8 cellular contexts compared by ENCODE assay signal in genomic region chr10:73253226-73253557, GRCh38.
A peak's percentile ranks its signal among the peaks of the same experiment; 100 is the strongest.
DNase-seq lines count a peak whose midpoint lies in the region; ATAC-seq, FAIRE-seq and TF ChIP-seq lines count a peak whose summit lies in the region.

No MANE protein-coding gene starts in this region.

- H3K27ac ChIP-seq in HL-60 (replicated peaks) (peak overlapping the region; percentile 93), tibial artery (peak overlapping the region; percentile 90)

- peak overlapping the region; percentile 70 for H3K4me3 ChIP-seq in HL-60 (replicated peaks; ENCODE audit: insufficient read depth, low read length)
- H3K4me3 ChIP-seq in tibial artery = peak overlapping the region; percentile 81

- H3K27ac Mint-ChIP-seq in activated naive CD8-positive, alpha-beta T cell treated with anti-CD3 and anti-CD28 coated beads, Interleukin-2, amount 50 U/mL, for 24 hours = peak overlapping the region; percentile 96

- H3K36me3 Mint-ChIP-seq in activated naive CD8-positive, alpha-beta T cell treated with anti-CD3 and anti-CD28 coated beads, Interleukin-2, amount 50 U/mL, for 24 hours (ENCODE audit: low read depth) = peaks cover 32% of the 10 kb centered on the region

- H3K9ac ChIP-seq in ES-I3 (ENCODE audit: low read depth, low read length) = peak overlapping the region; percentile 92

- peaks cover 8% of the 10 kb centered on the region; the same call in 1 of the 2 replicates for H3K36me3 ChIP-seq in ES-I3 (ENCODE audit: insufficient read depth, low read length)
- peaks cover 0 to 23% (median 6%) of the 10 kb centered on the region in 3 donors for H3K36me3 ChIP-seq in tibial artery

- H3K4me1 Mint-ChIP-seq in activated naive CD8-positive, alpha-beta T cell treated with anti-CD3 and anti-CD28 coated beads, Interleukin-2, amount 50 U/mL, for 24 hours = peaks cover 33% of the 10 kb centered on the region

- DNase-seq in HL-60 (ENCODE audit: low read depth in 1 of 2, low spot score in 1 of 2) (no peak), kidney tubule cell (ENCODE audit: low spot score) (peak; percentile 38), tibial artery (no peak), RCC 7860 (ENCODE audit: low spot score) (no peak), NCI-H526 treated with DMSO at 0.1 percent for 48 hours (lab: John Stamatoyannopoulos, UW) (no peak)
- no peak for DNase-seq in activated naive CD8-positive, alpha-beta T cell treated with anti-CD3 and anti-CD28 coated beads, Interleukin-2, amount 50 U/mL, for 24 hours

- H3K27me3 ChIP-seq in HL-60 (ENCODE audit: insufficient read depth, poor library complexity, severe bottlenecking) = no peaks in the 10 kb centered on the region
- H3K27me3 ChIP-seq in tibial artery = no peaks in the 10 kb centered on the region

- H3K9me3 ChIP-seq in ES-I3 (ENCODE audit: control insufficient read depth, insufficient read depth, low read length) = no peaks in the 10 kb centered on the region; the same call in 1 of the 2 replicates
- H3K9me3 ChIP-seq in tibial artery = no peaks in the 10 kb centered on the region

- ATAC-seq in activated naive CD8-positive, alpha-beta T cell treated with anti-CD3 and anti-CD28 coated beads, Interleukin-2, amount 50 U/mL, for 24 hours = no peak
- ATAC-seq in GM19463 (IDR thresholded peaks at IDR 0.05; ENCODE audit: unreplicated experiment) = no peak

- TF ChIP-seq CTCF in HL-60 (IDR thresholded peaks at IDR 0.05; ENCODE audit: insufficient read depth, low read length) (no peak), tibial artery (IDR thresholded peaks at IDR 0.05) (no peak)

- peak overlapping the region; percentile 100 for H3K4me3 Mint-ChIP-seq in activated naive CD8-positive, alpha-beta T cell treated with anti-CD3 and anti-CD28 coated beads, Interleukin-2, amount 50 U/mL, for 24 hours

- H3K4me1 ChIP-seq in ES-I3 (ENCODE audit: insufficient read depth, low read length) (no peaks in the 10 kb centered on the region), tibial artery (peaks cover 0 to 25% (median 20%) of the 10 kb centered on the region in 4 donors)

- FAIRE-seq in RCC 7860 (lab: Jason Lieb, UNC) = no peak

- intact Hi-C loops in tibial artery (cut with DNase I; ENCODE audit: low total_unique reads) = loop anchor here (10.0 kb wide), 1 partner anchor 162 kb away; the partner anchor contains the start of gene ANXA7

- H3K27me3 Mint-ChIP-seq in activated naive CD8-positive, alpha-beta T cell treated with anti-CD3 and anti-CD28 coated beads, Interleukin-2, amount 50 U/mL, for 24 hours = peaks cover 2% of the 10 kb centered on the region

- H3K9me3 Mint-ChIP-seq in activated naive CD8-positive, alpha-beta T cell treated with anti-CD3 and anti-CD28 coated beads, Interleukin-2, amount 50 U/mL, for 24 hours = no peaks in the 10 kb centered on the region
